8 cellular contexts compared by ENCODE assay signal in genomic region chr1:77978969-77979838, GRCh38. TPM values are rescaled to one million over a fixed set of nuclear protein-coding genes. Genes with fewer than 3 reads are reported as not detected.
A peak's percentile ranks its signal among the peaks of the same experiment; 100 is the strongest.
DNase-seq lines count a peak whose midpoint lies in the region; ATAC-seq, FAIRE-seq and TF ChIP-seq lines count a peak whose summit lies in the region.

Gene FUBP1 (minus strand): TSS chr1:77979072. CDS start chr1:77979004, 68 bp downstream.

- H3K4me3 Mint-ChIP-seq in neural crest cell: no peak within 1 kb of the TSS

- peaks cover 8% of the 10 kb centered on the region for H3K36me3 Mint-ChIP-seq in neural crest cell (ENCODE audit: low read depth)

- H3K9me3 ChIP-seq in ES-I3 (ENCODE audit: control insufficient read depth, insufficient read depth, low read length) (no peaks in the 10 kb centered on the region), RWPE2 (ENCODE audit: severe bottlenecking) (no peaks in the 10 kb centered on the region)

- no peak within 1 kb of the TSS for H3K27ac Mint-ChIP-seq in neural crest cell (ENCODE audit: unreplicated experiment)

- H3K4me1 Mint-ChIP-seq in neural crest cell: peaks cover 44% of the 10 kb centered on the region

- no peaks in the 10 kb centered on the region for H3K27me3 ChIP-seq in RWPE2 (ENCODE audit: insufficient read depth, poor library complexity, severe bottlenecking)

- peak; percentile 66 for TF ChIP-seq POLR2A in H54 (IDR thresholded peaks at IDR 0.05; ENCODE audit: low read depth, low read length)

- H3K4me1 ChIP-seq in ES-I3 (ENCODE audit: insufficient read depth, low read length) (peaks cover 24% of the 10 kb centered on the region; the same call in 1 of the 2 replicates), RWPE2 (ENCODE audit: insufficient read depth, poor library complexity, severe bottlenecking) (peaks cover 26% of the 10 kb centered on the region)

- DNase-seq in H54 (ENCODE audit: insufficient read length, low spot score) (peak; percentile 64), LoVo (ENCODE audit: low spot score) (peak; percentile 98), RWPE2 (ENCODE audit: low spot score) (peak; percentile 94), fibroblast of villous mesenchyme (ENCODE audit: low read depth) (peak; percentile 100), neural crest cell (ENCODE audit: low read depth, low spot score) (peak; percentile 94), stromal cell of bone marrow (ENCODE audit: low read depth) (peak; percentile 99)
- DNase-seq in activated T-helper 9 cell treated with anti-CD3 and anti-CD28 coated beads, Interleukin-2, amount 50 U/mL, for 16 hours (ENCODE audit: low read depth): peak; percentile 88

- peak; percentile 89 for TF ChIP-seq CTCF in RWPE2 (IDR thresholded peaks at IDR 0.05; ENCODE audit: poor library complexity, severe bottlenecking)
- TF ChIP-seq CTCF in fibroblast of villous mesenchyme (IDR thresholded peaks at IDR 0.05; ENCODE audit: insufficient read depth, low read depth, low read length): peak; percentile 61
- peak; percentile 69 for TF ChIP-seq CTCF in neural crest cell (conservative IDR thresholded peaks at IDR 0.05)

- no peaks in the 10 kb centered on the region for H3K27me3 Mint-ChIP-seq in neural crest cell (ENCODE audit: low read depth)

- peak within 1 kb of the TSS; percentile 95 for H3K27ac ChIP-seq in RWPE2 (ENCODE audit: poor library complexity, severe bottlenecking)

- peak; percentile 97 for FAIRE-seq in H54 (lab: Jason Lieb, UNC)

- peak within 1 kb of the TSS; percentile 68 for H3K4me3 ChIP-seq in RWPE2 (ENCODE audit: severe bottlenecking)
- peak within 1 kb of the TSS; percentile 96 for H3K4me3 ChIP-seq in fibroblast of villous mesenchyme (ENCODE audit: low read depth, low read length)

- peak within 1 kb of the TSS; percentile 98 for H3K9ac ChIP-seq in ES-I3 (ENCODE audit: low read depth, low read length)

- no peaks in the 10 kb centered on the region for H3K9me3 Mint-ChIP-seq in neural crest cell

- ATAC-seq in RWPE2 (ENCODE audit: low read depth): peak; percentile 83

- H3K36me3 ChIP-seq in ES-I3 (ENCODE audit: insufficient read depth, low read length): no peaks in the 10 kb centered on the region
- peaks cover 56% of the 10 kb centered on the region for H3K36me3 ChIP-seq in RWPE2 (ENCODE audit: low read depth)

RNA-seq across cellular contexts. Expression of gene FUBP1, which starts in this region (rescaled TPM):
- total RNA-seq in fibroblast of villous mesenchyme (87.0 and 125 TPM in 2 replicates), neural crest cell (318 and 328 TPM in 2 replicates)

Comparison
In these comparisons a context has a peak if more than half of its experiments do, and no peak if none do; other contexts are left out.
1. Peak in every context shown above with its lines: DNase-seq, ATAC-seq, H3K4me3 ChIP-seq and H3K27ac ChIP-seq.